16 cellular contexts compared by ENCODE assay signal in genomic region chr2:28300921-28301341, GRCh38.
DNase-seq lines count a peak whose midpoint lies in the region; ATAC-seq and TF ChIP-seq lines count a peak whose summit lies in the region.
"Had no signal": no experiment of that assay in that cellular context is flagged by ENCODE, and none has a peak within 500 bp of the region (broad histone marks: within the 10 kb centered on the region; RNA-seq: fewer than 3 reads in every experiment).

No MANE protein-coding gene starts in this region.

- H3K27me3 Mint-ChIP-seq in natural killer cell (ENCODE audit: low read depth in 2 of 2): no peaks in the 10 kb centered on the region
- H3K27me3 Mint-ChIP-seq: activated CD4-positive, alpha-beta T cell treated with anti-CD3 and anti-CD28 coated beads, Interleukin-2, amount 10 ng/mL, durations not matched to agents 7 days and 5 days had no signal

- no peak for ATAC-seq in natural killer cell
- ATAC-seq: stimulated activated naive CD8-positive, alpha-beta T cell treated with anti-CD3 and anti-CD28 coated beads, Interleukin-15, Interleukin-2, amounts not matched to agents 100 U/mL and 50 U/mL, for 24 hours had no signal

- H3K9ac ChIP-seq in mesenchymal stem cell (ENCODE audit: low read length): no peak overlapping the region
- H3K9ac ChIP-seq: SK-N-SH had no signal

- WGBS in mesenchymal stem cell: 0% methylated on average over 3 of the region's 3 CpGs

- DNase-seq in activated CD8-positive, alpha-beta memory T cell treated with anti-CD3 and anti-CD28 coated beads for 24 hours: peak; percentile 33
- DNase-seq in activated CD8-positive, alpha-beta memory T cell treated with anti-CD3 and anti-CD28 coated beads, Interleukin-2, amount 50 U/mL, for 4 hours: no peak
- DNase-seq in choroid plexus epithelial cell (ENCODE audit: low read depth) (peak; percentile 97), mesenchymal stem cell (peak; percentile 98), vagina (ENCODE audit: extremely low spot score in 2 of 2) (no peak), natural killer cell (no peak), germinal center (ENCODE audit: low spot score) (no peak)
- no peak for DNase-seq in activated CD4-positive, CD25-positive, alpha-beta regulatory T cell treated with anti-CD3 and anti-CD28 coated beads, Interleukin-2, amount 50 U/mL, for 72 hours
- DNase-seq: activated CD4-positive, alpha-beta T cell treated with anti-CD3 and anti-CD28 coated beads, Interleukin-2, amount 10 ng/mL, durations not matched to agents 7 days and 5 days; activated naive CD4-positive, alpha-beta T cell treated with anti-CD3 and anti-CD28 coated beads for 36 hours; AML-193; MM.1S; NCI-H510A treated with DMSO at 0.1 percent for 48 hours; occipital lobe; SK-N-SH; stimulated activated naive CD8-positive, alpha-beta T cell treated with anti-CD3 and anti-CD28 coated beads, Interleukin-15, Interleukin-2, amounts not matched to agents 100 U/mL and 50 U/mL, for 24 hours had no signal

- H3K18ac ChIP-seq in mesenchymal stem cell (ENCODE audit: low read depth in 1 of 2, low read length in 2 of 2): peak overlapping the region; percentile 77 to 88

- peaks cover 8% of the 10 kb centered on the region for H3K36me3 Mint-ChIP-seq in natural killer cell

- H3K9me3 Mint-ChIP-seq in natural killer cell: peaks cover 0 to 3% of the 10 kb centered on the region in 2 donors

- H3K14ac ChIP-seq in mesenchymal stem cell (ENCODE audit: low read length in 2 of 2): no peak overlapping the region

- no peak overlapping the region for H2BK15ac ChIP-seq in mesenchymal stem cell (ENCODE audit: low read depth, poor library complexity, severe bottlenecking)

- H2BK120ac ChIP-seq in mesenchymal stem cell (ENCODE audit: low read depth, low read length): peak overlapping the region; percentile 65

- H3K27me3 ChIP-seq in mesenchymal stem cell (ENCODE audit: control insufficient read depth in 1 of 2, insufficient read depth in 1 of 2, low read length in 2 of 2) (no peaks in the 10 kb centered on the region), vagina (no peaks in the 10 kb centered on the region)

- no peak overlapping the region for H3K4me3 Mint-ChIP-seq in natural killer cell
- H3K4me3 Mint-ChIP-seq: activated CD4-positive, alpha-beta T cell treated with anti-CD3 and anti-CD28 coated beads, Interleukin-2, amount 10 ng/mL, durations not matched to agents 7 days and 5 days; activated naive CD4-positive, alpha-beta T cell treated with anti-CD3 and anti-CD28 coated beads for 36 hours had no signal

- peaks cover 6% of the 10 kb centered on the region in 2 donors for H3K4me1 Mint-ChIP-seq in natural killer cell

- H3K23ac ChIP-seq in mesenchymal stem cell (ENCODE audit: low read length in 2 of 2): no peak overlapping the region

- H3K79me1 ChIP-seq in mesenchymal stem cell (replicated peaks; ENCODE audit: low read length, poor library complexity, severe bottlenecking): no peaks in the 10 kb centered on the region

- H3K36me3 ChIP-seq in mesenchymal stem cell (ENCODE audit: control insufficient read depth in 1 of 2, insufficient read depth in 2 of 2, low read depth in 1 of 2, low read length in 2 of 2) (peaks cover 4 to 56% of the 10 kb centered on the region in 2 experiments), vagina (no peaks in the 10 kb centered on the region)

- no peak overlapping the region for H2AFZ ChIP-seq in mesenchymal stem cell (ENCODE audit: low read depth, low read length)

- H3K4me2 ChIP-seq in mesenchymal stem cell (ENCODE audit: low read length, poor library complexity, severe bottlenecking): no peak overlapping the region
- H3K4me2 ChIP-seq: SK-N-SH had no signal

- no peak overlapping the region for H3K27ac Mint-ChIP-seq in natural killer cell
- H3K27ac Mint-ChIP-seq: activated CD4-positive, alpha-beta T cell treated with anti-CD3 and anti-CD28 coated beads, Interleukin-2, amount 10 ng/mL, durations not matched to agents 7 days and 5 days; activated naive CD4-positive, alpha-beta T cell treated with anti-CD3 and anti-CD28 coated beads for 36 hours had no signal

- H4K8ac ChIP-seq in mesenchymal stem cell (ENCODE audit: low read length): no peak overlapping the region

- peaks cover 15% of the 10 kb centered on the region for H3K9me3 ChIP-seq in mesenchymal stem cell (ENCODE audit: control insufficient read depth, low read length)
- H3K9me3 ChIP-seq in vagina: no peaks in the 10 kb centered on the region

- no peak overlapping the region for H2BK5ac ChIP-seq in mesenchymal stem cell (ENCODE audit: low read depth, low read length, poor library complexity, severe bottlenecking)

- H3K4ac ChIP-seq in mesenchymal stem cell (ENCODE audit: low read depth in 1 of 2, low read length in 2 of 2): peak overlapping the region in 1 of 2 experiments; percentile 21

- intact Hi-C loops in vagina (cut with DNase I): no loop called here
- intact Hi-C loops in natural killer cell (cut with micrococcal nuclease): no loop called here

- TF ChIP-seq CTCF in choroid plexus epithelial cell (conservative IDR thresholded peaks at IDR 0.05; ENCODE audit: low read depth, low read length) (no peak), vagina (IDR thresholded peaks at IDR 0.05) (no peak), natural killer cell (IDR thresholded peaks at IDR 0.05) (no peak)

- H2AK5ac ChIP-seq in mesenchymal stem cell (ENCODE audit: low read length, severe bottlenecking): no peak overlapping the region

- H2BK12ac ChIP-seq in mesenchymal stem cell (ENCODE audit: low read length in 2 of 2): peak overlapping the region in 1 of 2 experiments; percentile 77

- no peak overlapping the region for H4K91ac ChIP-seq in mesenchymal stem cell (ENCODE audit: low read length)

- H3K27ac ChIP-seq in mesenchymal stem cell (ENCODE audit: low read length, poor library complexity, severe bottlenecking) (peak overlapping the region; percentile 53), vagina (peak overlapping the region; percentile 77)

- TF ChIP-seq POLR2A in vagina (IDR thresholded peaks at IDR 0.05): no peak

- H3K4me1 ChIP-seq in mesenchymal stem cell (ENCODE audit: control insufficient read depth, insufficient read depth, low read depth, low read length) (peaks cover 4% of the 10 kb centered on the region), vagina (peaks cover 7% of the 10 kb centered on the region)

- H3K4me3 ChIP-seq in choroid plexus epithelial cell (ENCODE audit: low read depth, low read length): peak overlapping the region; percentile 14
- H3K4me3 ChIP-seq in mesenchymal stem cell (ENCODE audit: insufficient read depth in 1 of 2, low read depth in 1 of 2, low read length in 2 of 2): no peak overlapping the region
- peak overlapping the region in 1 of 2 donors; percentile 4 for H3K4me3 ChIP-seq in vagina

Comparison
In these comparisons a context has a peak if more than half of its experiments do, and no peak if none do; other contexts are left out.
1. DNase-seq: peak in activated CD8-positive, alpha-beta memory T cell treated with anti-CD3 and anti-CD28 coated beads for 24 hours (single experiment), choroid plexus epithelial cell (single experiment) and mesenchymal stem cell (single experiment); none in activated CD8-positive, alpha-beta memory T cell treated with anti-CD3 and anti-CD28 coated beads, Interleukin-2, amount 50 U/mL, for 4 hours (single experiment), vagina (0 of 2), activated CD4-positive, CD25-positive, alpha-beta regulatory T cell treated with anti-CD3 and anti-CD28 coated beads, Interleukin-2, amount 50 U/mL, for 72 hours (single experiment), natural killer cell (single experiment) and germinal center (single experiment).